Comparison of ENCODE assay signal across 9 cellular contexts in the genomic region with DNA sequence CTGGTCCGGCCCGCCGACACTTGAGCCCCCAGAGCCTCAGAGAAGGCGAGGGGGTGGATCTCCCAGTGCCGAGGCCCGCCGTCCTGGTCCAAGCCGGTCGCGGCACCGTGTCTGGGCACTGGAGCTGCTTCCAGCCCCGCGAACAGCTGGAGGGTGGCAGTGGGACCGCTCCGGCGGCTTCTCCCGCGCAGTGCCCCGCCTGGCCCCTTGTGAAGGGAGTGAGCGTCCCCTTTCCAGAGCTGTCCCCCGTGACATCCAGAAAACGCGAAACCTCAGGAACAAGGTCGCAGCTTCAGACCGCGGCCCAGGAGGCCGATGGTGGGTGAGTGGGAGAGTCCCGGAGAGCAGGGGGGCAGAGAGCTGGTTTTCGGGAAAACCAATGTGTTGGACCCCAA. TPM values are rescaled to one million over a fixed set of nuclear protein-coding genes. Genes with fewer than 3 reads are reported as not detected.
DNase-seq lines count a peak whose midpoint lies in the region; ATAC-seq lines count a peak whose summit lies in the region.
"Had no signal": no experiment of that assay in that cellular context is flagged by ENCODE, and none has a peak within 500 bp of the region (broad histone marks: within the 10 kb centered on the region; RNA-seq: fewer than 3 reads in every experiment).

No MANE protein-coding gene starts in this region.

- DNase-seq in CD8-positive, alpha-beta memory T cell: no peak
- no peak for DNase-seq in HAP-1 (ENCODE audit: low spot score in 2 of 2)
- DNase-seq in activated T-helper 2 cell treated with anti-CD3 and anti-CD28 coated beads, Interferon-gamma antibody, Interleukin-2, Interleukin-4, amounts not matched to agents 10 μg/mL and 5 μg/mL and 100 μg/mL, durations not matched to agents 14 hours and 24 hours and 36 hours (ENCODE audit: low spot score): no peak
- DNase-seq in activated effector memory CD4-positive, alpha-beta T cell treated with anti-CD3 and anti-CD28 coated beads, Interleukin-2, amount 50 U/mL, for 16 hours: no peak

- no peak overlapping the region for H3K27ac ChIP-seq in CD8-positive, alpha-beta memory T cell (ENCODE audit: low read depth, low read length)
- no peak overlapping the region for H3K27ac ChIP-seq in mesodermal cell (ENCODE audit: low read depth, low read length, severe bottlenecking)

- H3K27ac Mint-ChIP-seq in CD8-positive, alpha-beta memory T cell: no peak overlapping the region
- no peak overlapping the region for H3K27ac Mint-ChIP-seq in activated T-helper 2 cell treated with anti-CD3 and anti-CD28 coated beads, Interferon-gamma antibody, Interleukin-2, Interleukin-4, amounts not matched to agents 10 μg/mL and 5 μg/mL and 100 μg/mL, durations not matched to agents 14 hours and 24 hours and 36 hours

- ATAC-seq in HG03439 (IDR thresholded peaks at IDR 0.05; ENCODE audit: unreplicated experiment): no peak
- no peak for ATAC-seq in HG02623 (IDR thresholded peaks at IDR 0.05; ENCODE audit: unreplicated experiment)
- no peak for ATAC-seq in GM19328 (IDR thresholded peaks at IDR 0.05; ENCODE audit: unreplicated experiment)

- no peaks in the 10 kb centered on the region for H3K36me3 Mint-ChIP-seq in CD8-positive, alpha-beta memory T cell
- no peaks in the 10 kb centered on the region for H3K36me3 Mint-ChIP-seq in activated T-helper 2 cell treated with anti-CD3 and anti-CD28 coated beads, Interferon-gamma antibody, Interleukin-2, Interleukin-4, amounts not matched to agents 10 μg/mL and 5 μg/mL and 100 μg/mL, durations not matched to agents 14 hours and 24 hours and 36 hours (ENCODE audit: low read depth)

- CTCF ChIA-PET in CD8-positive, alpha-beta memory T cell (lab: Charles Lee): interaction anchor here (1.3 kb wide), 1 partner anchor 30 kb away, joined by 7 read pairs; a partner anchor contains a TSS

- intact Hi-C loops in activated T-helper 2 cell treated with anti-CD3 and anti-CD28 coated beads, Interferon-gamma antibody, Interleukin-2, Interleukin-4, amounts not matched to agents 10 μg/mL and 5 μg/mL and 100 μg/mL, durations not matched to agents 14 hours and 24 hours and 36 hours (cut with micrococcal nuclease): loop anchor here (1.0 to 5.0 kb wide), 2 partner anchors 10 to 54 kb away; no protein-coding TSS in a partner anchor

- H3K27me3 ChIP-seq in CD8-positive, alpha-beta memory T cell (ENCODE audit: insufficient read depth, low read length, poor library complexity, severe bottlenecking): peaks cover 76% of the 10 kb centered on the region
- peaks cover 94% of the 10 kb centered on the region for H3K27me3 ChIP-seq in HAP-1 (ENCODE audit: low read depth)

- 1 to 2% methylated on average over 24 of the region's 29 CpGs for WGBS in mesodermal cell (ENCODE audit: insufficient coverage in 2 of 2), 2 experiments

- H3K4me1 ChIP-seq in CD8-positive, alpha-beta memory T cell (ENCODE audit: insufficient read depth, low read length): peaks cover 44% of the 10 kb centered on the region
- H3K4me1 ChIP-seq in HAP-1: no peaks in the 10 kb centered on the region; the same call in 1 of the 2 replicates
- H3K4me1 ChIP-seq in mesodermal cell (ENCODE audit: control insufficient read depth, insufficient read depth, low read length, poor library complexity, severe bottlenecking): peaks cover 22% of the 10 kb centered on the region

- peak overlapping the region; percentile 58 for H3K4me3 ChIP-seq in CD8-positive, alpha-beta memory T cell (ENCODE audit: low read length)
- H3K4me3 ChIP-seq in HAP-1 (0 out of 2 replicates have a peak overlapping the region, but pooled peaks have one; percentile 1), mesodermal cell (ENCODE audit: extremely low read depth, insufficient read depth, low read length, poor library complexity, severe bottlenecking) (peak overlapping the region; percentile 37)

- no peaks in the 10 kb centered on the region for H3K36me3 ChIP-seq in CD8-positive, alpha-beta memory T cell (ENCODE audit: insufficient read depth, low read length)
- H3K36me3 ChIP-seq in HAP-1 (replicated peaks): no peaks in the 10 kb centered on the region
- no peaks in the 10 kb centered on the region for H3K36me3 ChIP-seq in mesodermal cell (ENCODE audit: control insufficient read depth, insufficient read depth, low read length)

- H3K27me3 Mint-ChIP-seq in CD8-positive, alpha-beta memory T cell: peaks cover 55 to 71% of the 10 kb centered on the region in 2 donors
- H3K27me3 Mint-ChIP-seq in activated T-helper 2 cell treated with anti-CD3 and anti-CD28 coated beads, Interferon-gamma antibody, Interleukin-2, Interleukin-4, amounts not matched to agents 10 μg/mL and 5 μg/mL and 100 μg/mL, durations not matched to agents 14 hours and 24 hours and 36 hours (ENCODE audit: low read depth): peaks cover 71% of the 10 kb centered on the region

- peaks cover 27 to 49% (median 35%) of the 10 kb centered on the region in 3 donors for H3K4me1 Mint-ChIP-seq in CD8-positive, alpha-beta memory T cell
- H3K4me1 Mint-ChIP-seq in activated T-helper 2 cell treated with anti-CD3 and anti-CD28 coated beads, Interferon-gamma antibody, Interleukin-2, Interleukin-4, amounts not matched to agents 10 μg/mL and 5 μg/mL and 100 μg/mL, durations not matched to agents 14 hours and 24 hours and 36 hours (ENCODE audit: low read depth): peaks cover 8% of the 10 kb centered on the region

- H3K4me3 Mint-ChIP-seq in CD8-positive, alpha-beta memory T cell: peak overlapping the region; percentile 74 to 92 (median 79)
- H3K4me3 Mint-ChIP-seq in activated T-helper 2 cell treated with anti-CD3 and anti-CD28 coated beads, Interferon-gamma antibody, Interleukin-2, Interleukin-4, amounts not matched to agents 10 μg/mL and 5 μg/mL and 100 μg/mL, durations not matched to agents 14 hours and 24 hours and 36 hours (ENCODE audit: low read depth): peak overlapping the region; percentile 41

- POLR2A ChIA-PET in CD8-positive, alpha-beta memory T cell (lab: Charles Lee): no interaction called here

- in situ Hi-C loops in HAP-1 (cut with MboI; ENCODE audit: low sequenced_read_pairs): no loop called here

- H3K9me3 ChIP-seq in CD8-positive, alpha-beta memory T cell (ENCODE audit: low read length): no peaks in the 10 kb centered on the region
- H3K9me3 ChIP-seq in HAP-1 (no peaks in the 10 kb centered on the region), mesodermal cell (ENCODE audit: control insufficient read depth, low read length) (no peaks in the 10 kb centered on the region)

- H3K9me3 Mint-ChIP-seq in CD8-positive, alpha-beta memory T cell: peaks cover 0 to 2% (median 0%) of the 10 kb centered on the region in 5 donors
- H3K9me3 Mint-ChIP-seq in activated T-helper 2 cell treated with anti-CD3 and anti-CD28 coated beads, Interferon-gamma antibody, Interleukin-2, Interleukin-4, amounts not matched to agents 10 μg/mL and 5 μg/mL and 100 μg/mL, durations not matched to agents 14 hours and 24 hours and 36 hours: no peaks in the 10 kb centered on the region

RNA-seq across cellular contexts. Expression of a gene that starts 0.6 kb away (rescaled TPM):
- total RNA-seq in CD8-positive, alpha-beta memory T cell: under 1 TPM; 0.57 to 0.82 TPM
- polyA plus RNA-seq in CD8-positive, alpha-beta memory T cell: not detected
- total RNA-seq in activated T-helper 2 cell treated with anti-CD3 and anti-CD28 coated beads, Interferon-gamma antibody, Interleukin-2, Interleukin-4, amounts not matched to agents 10 μg/mL and 5 μg/mL and 100 μg/mL, durations not matched to agents 14 hours and 24 hours and 36 hours: not detected in 2 replicates
- polyA plus RNA-seq in mesodermal cell (2013, experiment 1 of 2): 0.92 TPM
- polyA plus RNA-seq in mesodermal cell (2013, experiment 2 of 2): 0.61 TPM
- total RNA-seq: subcutaneous adipose tissue had no signal

RNA-seq across cellular contexts. Expression of a gene that starts 29.5 kb away (rescaled TPM):
- 1 to 10 TPM; 8.8 to 9.3 TPM for total RNA-seq in CD8-positive, alpha-beta memory T cell
- polyA plus RNA-seq in CD8-positive, alpha-beta memory T cell: 0.14 TPM
- total RNA-seq in activated T-helper 2 cell treated with anti-CD3 and anti-CD28 coated beads, Interferon-gamma antibody, Interleukin-2, Interleukin-4, amounts not matched to agents 10 μg/mL and 5 μg/mL and 100 μg/mL, durations not matched to agents 14 hours and 24 hours and 36 hours: 9.5 and 9.9 TPM in 2 replicates
- polyA plus RNA-seq in mesodermal cell (2013, experiment 1 of 2): 11.0 TPM
- 9.8 TPM for polyA plus RNA-seq in mesodermal cell (2013, experiment 2 of 2)

Comparison
In these comparisons a context has a peak if more than half of its experiments do, and no peak if none do; other contexts are left out.
1. H3K4me3 ChIP-seq: peak in every context shown above with its lines; median percentile 58 in CD8-positive, alpha-beta memory T cell; 37 in mesodermal cell; 1 in HAP-1.